In the genomic region with DNA sequence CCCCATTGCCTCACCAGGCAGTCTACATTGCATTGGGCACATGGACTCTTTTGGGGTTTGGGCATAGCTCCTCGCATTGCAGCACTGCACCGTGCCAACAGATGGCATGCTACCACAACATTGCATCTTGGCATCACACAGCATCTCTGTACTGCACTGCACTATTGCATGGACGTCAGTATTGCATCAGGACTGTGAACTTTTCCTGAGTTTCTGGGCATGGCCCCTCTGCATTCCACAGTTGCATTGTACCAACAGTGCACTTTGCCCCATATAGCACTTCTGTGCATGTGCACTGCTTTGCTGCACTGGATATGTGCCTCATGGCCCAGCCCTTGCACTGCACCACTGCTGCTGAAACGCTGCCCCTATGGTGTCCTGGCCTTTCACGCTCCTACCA, we compare ENCODE assay signal across 8 cellular contexts. TPM values are rescaled to one million over a fixed set of nuclear protein-coding genes. Genes with fewer than 3 reads are reported as not detected.
DNase-seq lines count a peak whose midpoint lies in the region; ATAC-seq and TF ChIP-seq lines count a peak whose summit lies in the region.

No MANE protein-coding gene starts in this region.

- peaks cover 13 to 30% of the 10 kb centered on the region in 2 donors for H3K27me3 Mint-ChIP-seq in effector memory CD8-positive, alpha-beta T cell

- DNase-seq in stimulated activated CD4-positive, alpha-beta T cell treated with anti-CD3 and anti-CD28 coated beads, Interleukin-15, amount 100 ng/mL, for 24 hours, result peak; percentile 16
- DNase-seq in stimulated activated CD4-positive, alpha-beta T cell treated with anti-CD3 and anti-CD28 coated beads, Interleukin-12 subunit alpha, Interleukin-12 subunit beta, amount 100 ng/mL, for 4 hours, result no peak
- DNase-seq in SK-MEL-5 (ENCODE audit: low read depth, low spot score) (peak; percentile 60), heart right ventricle (no peak), prostate gland (ENCODE audit: low spot score) (no peak), foreskin melanocyte (no peak)
- no peak for DNase-seq in effector memory CD8-positive, alpha-beta T cell

- no peaks in the 10 kb centered on the region for H3K9me3 ChIP-seq in heart right ventricle
- no peaks in the 10 kb centered on the region for H3K9me3 ChIP-seq in prostate gland

- no peak overlapping the region for H3K27ac Mint-ChIP-seq in effector memory CD8-positive, alpha-beta T cell

- no peak for TF ChIP-seq POLR2A in prostate gland (IDR thresholded peaks at IDR 0.05)

- 60 to 69% methylated on average over 5 of the region's 5 CpGs for WGBS in heart right ventricle, 2 donors
- 43% methylated on average over 5 of the region's 5 CpGs for WGBS in prostate gland

- no peak overlapping the region for H3K27ac ChIP-seq in heart right ventricle
- H3K27ac ChIP-seq in prostate gland, result no peak overlapping the region

- H3K4me1 ChIP-seq in heart right ventricle (peaks cover 0 to 4% (median 0%) of the 10 kb centered on the region in 9 donors), prostate gland (replicated peaks) (no peaks in the 10 kb centered on the region)

- no peak overlapping the region for H3K4me3 Mint-ChIP-seq in effector memory CD8-positive, alpha-beta T cell

- peak in 2 of 8 donors; percentile 50 to 54 for ATAC-seq in heart right ventricle
- ATAC-seq in effector memory CD8-positive, alpha-beta T cell (replicated peaks), result no peak
- no peak for ATAC-seq in HG02571 (IDR thresholded peaks at IDR 0.05; ENCODE audit: unreplicated experiment)

- TF ChIP-seq CTCF in heart right ventricle (IDR thresholded peaks at IDR 0.05), result peak in 8 of 9 donors; percentile 6 to 47 (median 36)
- peak in 2 of 4 experiments; percentile 39 to 46 for TF ChIP-seq CTCF in prostate gland (IDR thresholded peaks at IDR 0.05)

- intact Hi-C loops in heart right ventricle (cut with DNase I) (loop anchor here in 2 of 10 donors (10.0 kb wide), 3 partner anchors 89 to 1459 kb away; no protein-coding TSS in a partner anchor), prostate gland (cut with DNase I) (no loop called here)

- H3K4me3 ChIP-seq in heart right ventricle (no peak overlapping the region), prostate gland (no peak overlapping the region)

- H3K36me3 ChIP-seq in heart right ventricle (no peaks in the 10 kb centered on the region), prostate gland (no peaks in the 10 kb centered on the region)

- in situ Hi-C loops in SK-MEL-5 (cut with HindIII; ENCODE audit: low pct_unique_long_range_greater_than_20kb, low sequenced_read_pairs), result no loop called here

- H3K27me3 ChIP-seq in heart right ventricle, result no peaks in the 10 kb centered on the region
- H3K27me3 ChIP-seq in prostate gland (replicated peaks; ENCODE audit: insufficient read depth), result no peaks in the 10 kb centered on the region

- peaks cover 0 to 1% of the 10 kb centered on the region in 2 donors for H3K4me1 Mint-ChIP-seq in effector memory CD8-positive, alpha-beta T cell (ENCODE audit: low read depth in 2 of 2)

- H3K36me3 Mint-ChIP-seq in effector memory CD8-positive, alpha-beta T cell (ENCODE audit: insufficient read depth), result no peaks in the 10 kb centered on the region

- no peaks in the 10 kb centered on the region for H3K9me3 Mint-ChIP-seq in effector memory CD8-positive, alpha-beta T cell

RNA-seq across cellular contexts. Expression of a gene that starts 9.6 kb away (rescaled TPM):
- total RNA-seq in SK-MEL-5 (2014; rRNA removed; shearing (Covaris generic)), result 3.3 and 4.0 TPM in 2 replicates
- 10.7 and 13.5 TPM in 2 replicates for polyA plus RNA-seq in SK-MEL-5 (2015; cell fraction: cytosol; rRNA removed)
- 11.2 and 21.4 TPM in 2 replicates for polyA plus RNA-seq in SK-MEL-5 (2015; cell fraction: nucleus; rRNA removed)
- 10 to 100 TPM in 8 of 10 donors, 1 to 10 TPM in 2; 8.6 to 29.8 (median 14.5) TPM for total RNA-seq in heart right ventricle
- 10 to 100 TPM; 13.5 to 15.7 TPM for polyA plus RNA-seq in heart right ventricle
- total RNA-seq in prostate gland, result 10 to 100 TPM; 49.9 to 60.5 TPM

RNA-seq across cellular contexts. Expression of a gene that starts 15.1 kb away (rescaled TPM):
- 19.5 and 25.8 TPM in 2 replicates for total RNA-seq in SK-MEL-5 (2014; rRNA removed; shearing (Covaris generic))
- 37.7 and 37.9 TPM in 2 replicates for polyA plus RNA-seq in SK-MEL-5 (2015; cell fraction: cytosol; rRNA removed)
- 57.8 and 66.1 TPM in 2 replicates for polyA plus RNA-seq in SK-MEL-5 (2015; cell fraction: nucleus; rRNA removed)
- total RNA-seq in heart right ventricle, result 10 to 100 TPM; 27.8 to 45.6 (median 38.7) TPM
- 10 to 100 TPM; 31.1 to 39.9 TPM for polyA plus RNA-seq in heart right ventricle
- total RNA-seq in prostate gland, result 10 to 100 TPM; 17.7 to 49.3 TPM

Comparison
In these comparisons a context has a peak if more than half of its experiments do, and no peak if none do; other contexts are left out.
1. DNase-seq: peak in stimulated activated CD4-positive, alpha-beta T cell treated with anti-CD3 and anti-CD28 coated beads, Interleukin-15, amount 100 ng/mL, for 24 hours (single experiment) and SK-MEL-5 (single experiment); none in stimulated activated CD4-positive, alpha-beta T cell treated with anti-CD3 and anti-CD28 coated beads, Interleukin-12 subunit alpha, Interleukin-12 subunit beta, amount 100 ng/mL, for 4 hours (single experiment), heart right ventricle (0 of 2), prostate gland (single experiment), foreskin melanocyte (single experiment) and effector memory CD8-positive, alpha-beta T cell (0 of 3).